ENCODE assay signal across 8 cellular contexts in the genomic region with DNA sequence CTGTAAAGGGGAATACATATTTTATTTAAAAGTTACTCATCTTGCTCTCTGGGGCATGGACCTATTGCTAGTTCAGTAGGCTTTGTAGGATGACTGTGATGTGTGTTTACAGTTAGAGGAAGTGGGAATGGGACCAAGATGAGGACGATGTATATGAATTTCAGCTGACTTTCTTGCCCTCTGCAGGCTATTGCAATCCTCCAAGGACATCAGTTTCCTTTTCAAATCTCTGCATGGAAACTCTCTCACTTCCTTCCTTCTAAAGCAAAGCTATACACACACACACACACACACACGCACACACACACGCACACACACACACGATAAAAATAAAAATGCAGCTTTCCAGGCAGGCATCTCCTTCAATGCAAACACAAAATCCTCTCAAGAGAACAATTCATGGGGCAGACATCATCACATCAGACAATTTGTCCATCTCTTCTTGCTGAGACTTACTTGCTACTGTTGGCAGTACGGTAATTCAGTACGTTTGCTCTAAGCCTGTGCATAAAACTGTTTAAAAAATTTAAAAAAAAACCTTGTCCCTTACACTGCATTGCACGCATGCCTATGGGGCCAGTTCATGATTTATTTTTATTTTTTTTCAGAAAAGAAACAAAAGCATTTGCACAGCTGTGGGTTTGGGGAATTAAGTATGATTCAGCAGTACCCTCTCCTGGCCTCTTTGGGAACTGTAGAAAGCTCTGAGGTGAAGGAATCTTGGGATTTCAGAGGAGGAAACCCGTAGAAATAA. TPM values are rescaled to one million over a fixed set of nuclear protein-coding genes. Genes with fewer than 3 reads are reported as not detected.
DNase-seq lines count a peak whose midpoint lies in the region; ATAC-seq, FAIRE-seq and TF ChIP-seq lines count a peak whose summit lies in the region.

No MANE protein-coding gene starts in this region.

- FAIRE-seq in RCC 7860 (lab: Jason Lieb, UNC): no peak

- H3K4me3 Mint-ChIP-seq in type B pancreatic cell: no peak overlapping the region

- H3K4me1 ChIP-seq in HEK293 (ENCODE audit: control insufficient read depth, insufficient read depth, low read length): no peaks in the 10 kb centered on the region

- H3K27ac ChIP-seq in HEK293 (ENCODE audit: extremely low read depth, low read depth, low read length): no peak overlapping the region

- peaks cover 6% of the 10 kb centered on the region for H3K4me1 Mint-ChIP-seq in type B pancreatic cell (ENCODE audit: unreplicated experiment)

- no peak overlapping the region for H3K27ac Mint-ChIP-seq in type B pancreatic cell

- CTCF ChIA-PET in HEK293 (lab: Yijun Ruan, JAX): interaction anchor here (0.5 to 2.0 kb wide), 11 partner anchors 8 to 684 kb away, joined by 3 to 13 read pairs (median 4); no protein-coding TSS in a partner anchor

- POLR2A ChIA-PET in HEK293 (lab: Yijun Ruan, JAX): no interaction called here

- H3K27me3 Mint-ChIP-seq in type B pancreatic cell: peaks cover 3% of the 10 kb centered on the region

- H3K9me3 Mint-ChIP-seq in type B pancreatic cell: no peaks in the 10 kb centered on the region

- no peak overlapping the region for H3K4me3 ChIP-seq in HEK293 (ENCODE audit: low read depth, low read length)

- H3K9me3 ChIP-seq in HEK293 (ENCODE audit: control insufficient read depth, insufficient read depth, low read depth, low read length): no peaks in the 10 kb centered on the region

- H3K36me3 Mint-ChIP-seq in type B pancreatic cell: no peaks in the 10 kb centered on the region

- TF ChIP-seq CTCF in HEK293 (tag by site-specific recombination; IDR thresholded peaks at IDR 0.05): no peak
- TF ChIP-seq CTCF in type B pancreatic cell (conservative IDR thresholded peaks at IDR 0.05): peak; percentile 84

- DNase-seq in COLO829 (ENCODE audit: low spot score): peak; percentile 80
- DNase-seq in RCC 7860 (ENCODE audit: low spot score): peak; percentile 18
- DNase-seq in dedifferentiated amniotic fluid mesenchymal stem cell (ENCODE audit: extremely low spot score): peak; percentile 92
- peak; percentile 64 to 74 for DNase-seq in lung microvascular endothelial cell (ENCODE audit: low read depth in 2 of 2)
- no peak for DNase-seq in type B pancreatic cell (ENCODE audit: extremely low spot score, unreplicated experiment)

- H3K36me3 ChIP-seq in HEK293 (ENCODE audit: control insufficient read depth in 2 of 2, insufficient read depth in 1 of 2, low read length in 2 of 2): no peaks in the 10 kb centered on the region

- no peak for ATAC-seq in HG03135 (IDR thresholded peaks at IDR 0.05; ENCODE audit: unreplicated experiment)
- ATAC-seq in HG03354 (IDR thresholded peaks at IDR 0.05; ENCODE audit: poor library complexity, severe bottlenecking, unreplicated experiment): no peak

TF ChIP-seq in HEK293, 187 proteins besides CTCF, POLR2A, EP300 and RAD21 (continues in another document):
- TF ChIP-seq ZNF776 (tag by site-specific recombination; IDR thresholded peaks at IDR 0.05; ENCODE audit: borderline replicate concordance) (no peak), ZNF654 (tag by site-specific recombination; IDR thresholded peaks at IDR 0.05; ENCODE audit: low read depth) (peak; percentile 68), BCL11B (tag by site-specific recombination; IDR thresholded peaks at IDR 0.05; ENCODE audit: low read depth) (no peak)
- TF ChIP-seq, protein P1, sequence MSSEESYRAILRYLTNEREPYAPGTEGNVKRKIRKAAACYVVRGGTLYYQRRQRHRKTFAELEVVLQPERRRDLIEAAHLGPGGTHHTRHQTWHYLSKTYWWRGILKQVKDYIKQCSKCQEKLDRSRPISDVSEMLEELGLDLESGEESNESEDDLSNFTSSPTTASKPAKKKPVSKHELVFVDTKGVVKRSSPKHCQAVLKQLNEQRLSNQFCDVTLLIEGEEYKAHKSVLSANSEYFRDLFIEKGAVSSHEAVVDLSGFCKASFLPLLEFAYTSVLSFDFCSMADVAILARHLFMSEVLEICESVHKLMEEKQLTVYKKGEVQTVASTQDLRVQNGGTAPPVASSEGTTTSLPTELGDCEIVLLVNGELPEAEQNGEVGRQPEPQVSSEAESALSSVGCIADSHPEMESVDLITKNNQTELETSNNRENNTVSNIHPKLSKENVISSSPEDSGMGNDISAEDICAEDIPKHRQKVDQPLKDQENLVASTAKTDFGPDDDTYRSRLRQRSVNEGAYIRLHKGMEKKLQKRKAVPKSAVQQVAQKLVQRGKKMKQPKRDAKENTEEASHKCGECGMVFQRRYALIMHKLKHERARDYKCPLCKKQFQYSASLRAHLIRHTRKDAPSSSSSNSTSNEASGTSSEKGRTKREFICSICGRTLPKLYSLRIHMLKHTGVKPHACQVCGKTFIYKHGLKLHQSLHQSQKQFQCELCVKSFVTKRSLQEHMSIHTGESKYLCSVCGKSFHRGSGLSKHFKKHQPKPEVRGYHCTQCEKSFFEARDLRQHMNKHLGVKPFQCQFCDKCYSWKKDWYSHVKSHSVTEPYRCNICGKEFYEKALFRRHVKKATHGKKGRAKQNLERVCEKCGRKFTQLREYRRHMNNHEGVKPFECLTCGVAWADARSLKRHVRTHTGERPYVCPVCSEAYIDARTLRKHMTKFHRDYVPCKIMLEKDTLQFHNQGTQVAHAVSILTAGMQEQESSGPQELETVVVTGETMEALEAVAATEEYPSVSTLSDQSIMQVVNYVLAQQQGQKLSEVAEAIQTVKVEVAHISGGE (tag by site-specific recombination; conservative IDR thresholded peaks at IDR 0.05; ENCODE audit: low read depth): no peak
- TF ChIP-seq, protein P2, sequence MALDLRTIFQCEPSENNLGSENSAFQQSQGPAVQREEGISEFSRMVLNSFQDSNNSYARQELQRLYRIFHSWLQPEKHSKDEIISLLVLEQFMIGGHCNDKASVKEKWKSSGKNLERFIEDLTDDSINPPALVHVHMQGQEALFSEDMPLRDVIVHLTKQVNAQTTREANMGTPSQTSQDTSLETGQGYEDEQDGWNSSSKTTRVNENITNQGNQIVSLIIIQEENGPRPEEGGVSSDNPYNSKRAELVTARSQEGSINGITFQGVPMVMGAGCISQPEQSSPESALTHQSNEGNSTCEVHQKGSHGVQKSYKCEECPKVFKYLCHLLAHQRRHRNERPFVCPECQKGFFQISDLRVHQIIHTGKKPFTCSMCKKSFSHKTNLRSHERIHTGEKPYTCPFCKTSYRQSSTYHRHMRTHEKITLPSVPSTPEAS (tag by site-specific recombination; IDR thresholded peaks at IDR 0.05): peak; percentile 33; the same call in 1 of the 2 replicates
- TF ChIP-seq, protein P3, sequence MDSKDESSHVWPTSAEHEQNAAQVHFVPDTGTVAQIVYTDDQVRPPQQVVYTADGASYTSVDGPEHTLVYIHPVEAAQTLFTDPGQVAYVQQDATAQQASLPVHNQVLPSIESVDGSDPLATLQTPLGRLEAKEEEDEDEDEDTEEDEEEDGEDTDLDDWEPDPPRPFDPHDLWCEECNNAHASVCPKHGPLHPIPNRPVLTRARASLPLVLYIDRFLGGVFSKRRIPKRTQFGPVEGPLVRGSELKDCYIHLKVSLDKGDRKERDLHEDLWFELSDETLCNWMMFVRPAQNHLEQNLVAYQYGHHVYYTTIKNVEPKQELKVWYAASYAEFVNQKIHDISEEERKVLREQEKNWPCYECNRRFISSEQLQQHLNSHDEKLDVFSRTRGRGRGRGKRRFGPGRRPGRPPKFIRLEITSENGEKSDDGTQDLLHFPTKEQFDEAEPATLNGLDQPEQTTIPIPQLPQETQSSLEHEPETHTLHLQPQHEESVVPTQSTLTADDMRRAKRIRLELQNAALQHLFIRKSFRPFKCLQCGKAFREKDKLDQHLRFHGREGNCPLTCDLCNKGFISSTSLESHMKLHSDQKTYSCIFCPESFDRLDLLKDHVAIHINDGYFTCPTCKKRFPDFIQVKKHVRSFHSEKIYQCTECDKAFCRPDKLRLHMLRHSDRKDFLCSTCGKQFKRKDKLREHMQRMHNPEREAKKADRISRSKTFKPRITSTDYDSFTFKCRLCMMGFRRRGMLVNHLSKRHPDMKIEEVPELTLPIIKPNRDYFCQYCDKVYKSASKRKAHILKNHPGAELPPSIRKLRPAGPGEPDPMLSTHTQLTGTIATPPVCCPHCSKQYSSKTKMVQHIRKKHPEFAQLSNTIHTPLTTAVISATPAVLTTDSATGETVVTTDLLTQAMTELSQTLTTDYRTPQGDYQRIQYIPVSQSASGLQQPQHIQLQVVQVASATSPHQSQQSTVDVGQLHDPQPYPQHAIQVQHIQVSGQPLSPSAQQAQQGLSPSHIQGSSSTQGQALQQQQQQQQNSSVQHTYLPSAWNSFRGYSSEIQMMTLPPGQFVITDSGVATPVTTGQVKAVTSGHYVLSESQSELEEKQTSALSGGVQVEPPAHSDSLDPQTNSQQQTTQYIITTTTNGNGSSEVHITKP (tag by site-specific recombination; IDR thresholded peaks at IDR 0.05): no peak
- TF ChIP-seq, protein P4, sequence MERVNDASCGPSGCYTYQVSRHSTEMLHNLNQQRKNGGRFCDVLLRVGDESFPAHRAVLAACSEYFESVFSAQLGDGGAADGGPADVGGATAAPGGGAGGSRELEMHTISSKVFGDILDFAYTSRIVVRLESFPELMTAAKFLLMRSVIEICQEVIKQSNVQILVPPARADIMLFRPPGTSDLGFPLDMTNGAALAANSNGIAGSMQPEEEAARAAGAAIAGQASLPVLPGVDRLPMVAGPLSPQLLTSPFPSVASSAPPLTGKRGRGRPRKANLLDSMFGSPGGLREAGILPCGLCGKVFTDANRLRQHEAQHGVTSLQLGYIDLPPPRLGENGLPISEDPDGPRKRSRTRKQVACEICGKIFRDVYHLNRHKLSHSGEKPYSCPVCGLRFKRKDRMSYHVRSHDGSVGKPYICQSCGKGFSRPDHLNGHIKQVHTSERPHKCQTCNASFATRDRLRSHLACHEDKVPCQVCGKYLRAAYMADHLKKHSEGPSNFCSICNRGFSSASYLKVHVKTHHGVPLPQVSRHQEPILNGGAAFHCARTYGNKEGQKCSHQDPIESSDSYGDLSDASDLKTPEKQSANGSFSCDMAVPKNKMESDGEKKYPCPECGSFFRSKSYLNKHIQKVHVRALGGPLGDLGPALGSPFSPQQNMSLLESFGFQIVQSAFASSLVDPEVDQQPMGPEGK (tag by site-specific recombination; IDR thresholded peaks at IDR 0.05): no peak

RNA-seq across cellular contexts. Expression of a gene that starts 27.2 kb away (rescaled TPM):
- total RNA-seq in lung microvascular endothelial cell: not detected in 2 replicates
- not detected in 2 replicates for total RNA-seq in type B pancreatic cell (ENCODE audit: low replicate concordance)

RNA-seq across cellular contexts. Expression of a gene that starts 41.8 kb away (rescaled TPM):
- total RNA-seq in lung microvascular endothelial cell: 0.40 and 0.44 TPM in 2 replicates
- total RNA-seq in type B pancreatic cell (ENCODE audit: low replicate concordance): not detected in 2 replicates
